In genomic region chr13:20161275-20161950, GRCh38 we compare ENCODE assay signal across 8 cellular contexts. TPM values are rescaled to one million over a fixed set of nuclear protein-coding genes. Genes with fewer than 3 reads are reported as not detected.
A peak's percentile ranks its signal among the peaks of the same experiment; 100 is the strongest.
DNase-seq lines count a peak whose midpoint lies in the region; ATAC-seq, FAIRE-seq and TF ChIP-seq lines count a peak whose summit lies in the region.

No MANE protein-coding gene starts in this region.

- no peak for ATAC-seq in right lobe of liver
- ATAC-seq in HepG2, result no peak
- ATAC-seq in HG03280 (IDR thresholded peaks at IDR 0.05; ENCODE audit: unreplicated experiment), result peak; percentile 49

- H3K9ac ChIP-seq in HepG2 (ENCODE audit: insufficient read depth, low read depth, low read length) (no peak overlapping the region), fibroblast of lung (ENCODE audit: insufficient read depth, low read length) (no peak overlapping the region)

- H4K20me1 ChIP-seq in HepG2 (ENCODE audit: insufficient read depth, low read length) (no peaks in the 10 kb centered on the region), fibroblast of lung (ENCODE audit: control insufficient read depth, extremely low read depth, insufficient read depth, low read length) (no peaks in the 10 kb centered on the region)

- H3K4me3 ChIP-seq in right lobe of liver, result peak overlapping the region; percentile 13 to 38 (median 30)
- H3K4me3 ChIP-seq in HepG2 (replicated peaks in 1 of 3; ENCODE audit: insufficient read depth in 1 of 3, low read depth in 2 of 3, low read length in 3 of 3), result peak overlapping the region in 1 of 3 experiments; percentile 52; a peak in 1 of 6 replicates
- H3K4me3 ChIP-seq in fibroblast of lung (replicated peaks in 1 of 4; ENCODE audit: control extremely low read depth in 1 of 4, insufficient read depth in 1 of 4, low read depth in 3 of 4, low read length in 4 of 4), result peak overlapping the region in 3 of 4 experiments; percentile 28 to 59 (median 41)
- peak overlapping the region; percentile 33 for H3K4me3 ChIP-seq in retinal pigment epithelial cell (ENCODE audit: low read length)

- TF ChIP-seq POLR2A in right lobe of liver (IDR thresholded peaks at IDR 0.05) (no peak), HepG2 (IDR thresholded peaks at IDR 0.05; ENCODE audit: insufficient read depth in 1 of 2, low read depth in 2 of 2, low read length in 2 of 2) (no peak)

- in situ Hi-C loops in HepG2 (cut with HindIII; ENCODE audit: extremely low pct_ligation_motif_present, low pct_unique_long_range_greater_than_20kb), result no loop called here

- no peaks in the 10 kb centered on the region for H3K9me3 ChIP-seq in right lobe of liver
- no peaks in the 10 kb centered on the region for H3K9me3 ChIP-seq in HepG2 (ENCODE audit: low read length)
- no peaks in the 10 kb centered on the region for H3K9me3 ChIP-seq in fibroblast of lung (ENCODE audit: control insufficient read depth, insufficient read depth, low read depth, low read length)

- H3K36me3 ChIP-seq in right lobe of liver (no peaks in the 10 kb centered on the region), HepG2 (replicated peaks in 1 of 2; ENCODE audit: control insufficient read depth in 1 of 2, insufficient read depth in 2 of 2, low read length in 2 of 2) (no peaks in the 10 kb centered on the region), fibroblast of lung (ENCODE audit: control insufficient read depth, insufficient read depth, low read length) (no peaks in the 10 kb centered on the region)

- no peak for TF ChIP-seq EP300 in HepG2 (IDR thresholded peaks at IDR 0.05; ENCODE audit: low read depth in 2 of 2, low read length in 2 of 2)
- no peak for TF ChIP-seq EP300 in HepG2 (CRISPR knock-in tag; IDR thresholded peaks at IDR 0.05; ENCODE audit: borderline replicate concordance)

- no TSS peak for BruUV-seq in HepG2 (replicated peaks; lab: Mats Ljungman, UMichigan)

- H3K27me3 ChIP-seq in right lobe of liver, result peaks cover 4 to 47% of the 10 kb centered on the region in 2 donors
- peaks cover 0 to 22% of the 10 kb centered on the region in 2 experiments; a peak in 2 of 5 replicates for H3K27me3 ChIP-seq in HepG2 (ENCODE audit: control insufficient read depth in 1 of 2, insufficient read depth in 2 of 2, low read length in 2 of 2)
- H3K27me3 ChIP-seq in fibroblast of lung (ENCODE audit: control insufficient read depth, insufficient read depth, low read length), result peaks cover 12% of the 10 kb centered on the region

- TF ChIP-seq CTCF in right lobe of liver (IDR thresholded peaks at IDR 0.05) (no peak), HepG2 (CRISPR knock-in tag; IDR thresholded peaks at IDR 0.05) (no peak), fibroblast of lung (conservative IDR thresholded peaks at IDR 0.05 in 1 of 2, IDR thresholded peaks at IDR 0.05 in 1 of 2; ENCODE audit: low read depth in 1 of 2, low read length in 2 of 2) (no peak), retinal pigment epithelial cell (conservative IDR thresholded peaks at IDR 0.05; ENCODE audit: low read depth, low read length) (no peak)

- H3K27ac ChIP-seq in right lobe of liver (no peak overlapping the region), HepG2 (ENCODE audit: extremely low read length, insufficient read depth, low read length) (no peak overlapping the region), fibroblast of lung (ENCODE audit: insufficient read depth, low read length) (no peak overlapping the region)

- WGBS in right lobe of liver (ENCODE audit: insufficient coverage, low coverage, low lambda C conversion rate, missing lambda C conversion rate), result 7% methylated on average over 17 of the region's 79 CpGs
- WGBS in HepG2 (ENCODE audit: low lambda C conversion rate), result 90% methylated on average over 62 of the region's 79 CpGs

- H3K27me3 Mint-ChIP-seq in activated CD4-positive, alpha-beta memory T cell treated with anti-CD3 and anti-CD28 coated beads for 36 hours, result peaks cover 50% of the 10 kb centered on the region

- no peak overlapping the region for H2AFZ ChIP-seq in HepG2 (ENCODE audit: low read length)
- no peak overlapping the region for H2AFZ ChIP-seq in fibroblast of lung (ENCODE audit: low read length)

- peak overlapping the region; percentile 68 for H3K4me3 Mint-ChIP-seq in activated CD4-positive, alpha-beta memory T cell treated with anti-CD3 and anti-CD28 coated beads for 36 hours

- no peak overlapping the region for H3K4me2 ChIP-seq in HepG2 (ENCODE audit: low read depth, low read length)
- H3K4me2 ChIP-seq in fibroblast of lung (ENCODE audit: extremely low read depth, insufficient read depth, low read length), result peak overlapping the region; percentile 62

- no peaks in the 10 kb centered on the region for H3K36me3 Mint-ChIP-seq in activated CD4-positive, alpha-beta memory T cell treated with anti-CD3 and anti-CD28 coated beads for 36 hours

- H3K4me1 ChIP-seq in right lobe of liver (peaks cover 0 to 13% (median 0%) of the 10 kb centered on the region in 4 donors), HepG2 (ENCODE audit: insufficient read depth, low read length) (peaks cover 17% of the 10 kb centered on the region), fibroblast of lung (ENCODE audit: control insufficient read depth, extremely low read depth, insufficient read depth, low read length) (no peaks in the 10 kb centered on the region)

- POLR2A ChIA-PET in HepG2 (lab: Yijun Ruan, JAX), result interaction anchor here (1.6 kb wide), 1 partner anchor 41 kb away, joined by 3 read pairs; no protein-coding TSS in a partner anchor
- POLR2A ChIA-PET in activated CD4-positive, alpha-beta memory T cell treated with anti-CD3 and anti-CD28 coated beads for 36 hours (lab: Charles Lee), result interaction anchor here (1.4 to 2.2 kb wide), 2 partner anchors 41 to 176 kb away, joined by 3 to 9 read pairs; no protein-coding TSS in a partner anchor

- CTCF ChIA-PET in HepG2 (lab: Yijun Ruan, JAX; ENCODE audit: low intra/inter-chr PET ratio, low total read pairs), result no interaction called here
- CTCF ChIA-PET in activated CD4-positive, alpha-beta memory T cell treated with anti-CD3 and anti-CD28 coated beads for 36 hours (lab: Charles Lee), result interaction anchor here (0.6 to 1.6 kb wide), 6 partner anchors 38 to 234 kb away, joined by 3 to 6 read pairs (median 4); no protein-coding TSS in a partner anchor

- H3K4me1 Mint-ChIP-seq in activated CD4-positive, alpha-beta memory T cell treated with anti-CD3 and anti-CD28 coated beads for 36 hours (ENCODE audit: low read depth), result peaks cover 13% of the 10 kb centered on the region

- H3K79me2 ChIP-seq in HepG2 (ENCODE audit: insufficient read depth, low read length) (no peaks in the 10 kb centered on the region), fibroblast of lung (ENCODE audit: control insufficient read depth, insufficient read depth, low read length) (no peaks in the 10 kb centered on the region)

- no peak for FAIRE-seq in HepG2 (lab: Jason Lieb, UNC)

- no peaks in the 10 kb centered on the region for H3K9me3 Mint-ChIP-seq in activated CD4-positive, alpha-beta memory T cell treated with anti-CD3 and anti-CD28 coated beads for 36 hours

- intact Hi-C loops in right lobe of liver (cut with DNase I), result no loop called here
- intact Hi-C loops in HepG2 (cut with micrococcal nuclease; ENCODE audit: unreplicated experiment), result loop anchor here (5.0 kb wide), 2 partner anchors 179 to 199 kb away; no protein-coding TSS in a partner anchor
- intact Hi-C loops in activated CD4-positive, alpha-beta memory T cell treated with anti-CD3 and anti-CD28 coated beads for 36 hours (cut with micrococcal nuclease), result loop anchor here (1.0 to 10.0 kb wide), 5 partner anchors 69 to 574 kb away; partner anchors contain the start of genes MPHOSPH8 and ZMYM5

- DNase-seq in right lobe of liver, result no peak
- DNase-seq in HepG2 (ENCODE audit: low spot score), result no peak
- peak; percentile 66 for DNase-seq in activated CD4-positive, alpha-beta memory T cell treated with anti-CD3 and anti-CD28 coated beads for 36 hours
- DNase-seq in fibroblast of lung (ENCODE audit: low read depth in 2 of 2), result no peak
- DNase-seq in retinal pigment epithelial cell (ENCODE audit: low read depth), result no peak
- DNase-seq in DMS153 treated with DMSO at 0.1 percent for 48 hours (lab: John Stamatoyannopoulos, UW; ENCODE audit: unreplicated experiment), result no peak
- DNase-seq in NCI-H1436 treated with DMSO at 0.1 percent for 48 hours (lab: John Stamatoyannopoulos, UW), result no peak

- TF ChIP-seq RAD21 in HepG2 (CRISPR knock-in tag; IDR thresholded peaks at IDR 0.05), result no peak

- no peak overlapping the region for H3K27ac Mint-ChIP-seq in activated CD4-positive, alpha-beta memory T cell treated with anti-CD3 and anti-CD28 coated beads for 36 hours

RNA-seq across cellular contexts. Expression of gene GJA3, which starts 0.6 kb away (rescaled TPM):
- total RNA-seq in right lobe of liver (under 1 TPM in 1 of 6 experiments, not detected in 5; 0.11 TPM), HepG2 (2016; rRNA removed; fragmentation: Illumina TruSeq; extraction: Trizol) (0.03 and 0.04 TPM in 2 replicates), fibroblast of lung (0.26 and 0.33 TPM in 2 replicates)
- total RNA-seq in HepG2 (2016; cell fraction: cytosol; rRNA removed; fragmentation: Illumina TruSeq; extraction: Trizol; ENCODE audit: low read depth), result under 0.01 TPM in 1 of 2 replicates, not detected in the other
- not detected in 2 replicates for total RNA-seq in HepG2 (2016; cell fraction: insoluble cytoplasmic fraction; rRNA removed; fragmentation: Illumina TruSeq; extraction: Trizol)
- not detected in 2 replicates for total RNA-seq in HepG2 (2016; cell fraction: membrane; rRNA removed; fragmentation: Illumina TruSeq; extraction: Trizol)
- total RNA-seq in HepG2 (2016; cell fraction: nucleus; rRNA removed; fragmentation: Illumina TruSeq; extraction: Trizol), result not detected in 2 replicates
- polyA plus RNA-seq in HepG2 (2011; rRNA removed) (0.01 and 0.04 TPM in 2 replicates), fibroblast of lung (0.44 and 1.1 TPM in 2 replicates)
- polyA plus RNA-seq in HepG2 (2011; cell fraction: cytosol; rRNA removed), result 0.01 TPM in 1 of 2 replicates, not detected in the other
- polyA plus RNA-seq in HepG2 (2011; cell fraction: nucleus; rRNA removed), result not detected in 2 replicates
- 0.04 TPM in 1 of 2 replicates, not detected in the other for polyA plus RNA-seq in HepG2 (2012)
- not detected in 2 replicates for polyA plus RNA-seq in HepG2 (2016; cell fraction: cytosol; fragmentation: Illumina TruSeq; extraction: Trizol; ENCODE audit: low read depth)
- polyA plus RNA-seq in HepG2 (2016; cell fraction: insoluble cytoplasmic fraction; fragmentation: Illumina TruSeq; extraction: Trizol; ENCODE audit: low read depth), result not detected in 2 replicates
- polyA plus RNA-seq in HepG2 (2016; cell fraction: membrane; fragmentation: Illumina TruSeq; extraction: Trizol; ENCODE audit: low read depth), result not detected in 2 replicates
- polyA plus RNA-seq in HepG2 (2016; cell fraction: nucleus; fragmentation: Illumina TruSeq; extraction: Trizol; ENCODE audit: insufficient read depth, low read depth), result not detected in 2 replicates
- 0.02 TPM in 1 of 2 replicates, not detected in the other for polyA minus RNA-seq in HepG2 (2011; rRNA and poly(A)+ RNA removed; ENCODE audit: low replicate concordance)
- polyA minus RNA-seq in HepG2 (2011; cell fraction: cytosol; rRNA and poly(A)+ RNA removed), result 0.10 TPM in 1 of 2 replicates, not detected in the other
- not detected in 2 replicates for polyA minus RNA-seq in HepG2 (2011; cell fraction: nucleus; rRNA and poly(A)+ RNA removed)
- total RNA-seq in activated CD4-positive, alpha-beta memory T cell treated with anti-CD3 and anti-CD28 coated beads for 36 hours, result under 1 TPM; 0.14 to 0.29 TPM
- 1.1 and 1.4 TPM in 2 replicates for polyA plus RNA-seq in fibroblast of lung (2012)
- 0.52 and 0.59 TPM in 2 replicates for polyA minus RNA-seq in fibroblast of lung (ENCODE audit: low replicate concordance)

RNA-seq across cellular contexts. Expression of gene GJB2, which starts 31.3 kb away (rescaled TPM):
- total RNA-seq in right lobe of liver, result 10 to 100 TPM; 21.8 to 40.0 (median 30.0) TPM
- total RNA-seq in HepG2 (2016; rRNA removed; fragmentation: Illumina TruSeq; extraction: Trizol), result 0.18 TPM in 1 of 2 replicates, not detected in the other
- not detected in 2 replicates for total RNA-seq in HepG2 (2016; cell fraction: cytosol; rRNA removed; fragmentation: Illumina TruSeq; extraction: Trizol; ENCODE audit: low read depth)
- total RNA-seq in HepG2 (2016; cell fraction: insoluble cytoplasmic fraction; rRNA removed; fragmentation: Illumina TruSeq; extraction: Trizol), result 0.19 TPM in 1 of 2 replicates, not detected in the other
- 0.07 TPM in 1 of 2 replicates, not detected in the other for total RNA-seq in HepG2 (2016; cell fraction: membrane; rRNA removed; fragmentation: Illumina TruSeq; extraction: Trizol)
- total RNA-seq in HepG2 (2016; cell fraction: nucleus; rRNA removed; fragmentation: Illumina TruSeq; extraction: Trizol), result 0.16 TPM in 1 of 2 replicates, not detected in the other
- 0.08 and 0.15 TPM in 2 replicates for polyA plus RNA-seq in HepG2 (2011; rRNA removed)
- 0.09 and 0.15 TPM in 2 replicates for polyA plus RNA-seq in HepG2 (2011; cell fraction: cytosol; rRNA removed)
- not detected in 2 replicates for polyA plus RNA-seq in HepG2 (2011; cell fraction: nucleus; rRNA removed)
- 0.08 and 0.20 TPM in 2 replicates for polyA plus RNA-seq in HepG2 (2012)
- polyA plus RNA-seq in HepG2 (2016; cell fraction: cytosol; fragmentation: Illumina TruSeq; extraction: Trizol; ENCODE audit: low read depth), result 0.09 TPM in 1 of 2 replicates, not detected in the other
- 0.13 and 0.16 TPM in 2 replicates for polyA plus RNA-seq in HepG2 (2016; cell fraction: insoluble cytoplasmic fraction; fragmentation: Illumina TruSeq; extraction: Trizol; ENCODE audit: low read depth)
- 0.12 and 0.13 TPM in 2 replicates for polyA plus RNA-seq in HepG2 (2016; cell fraction: membrane; fragmentation: Illumina TruSeq; extraction: Trizol; ENCODE audit: low read depth)
- polyA plus RNA-seq in HepG2 (2016; cell fraction: nucleus; fragmentation: Illumina TruSeq; extraction: Trizol; ENCODE audit: insufficient read depth, low read depth), result 0.21 and 0.39 TPM in 2 replicates
- polyA minus RNA-seq in HepG2 (2011; rRNA and poly(A)+ RNA removed; ENCODE audit: low replicate concordance), result 0.14 and 0.44 TPM in 2 replicates
- polyA minus RNA-seq in HepG2 (2011; cell fraction: cytosol; rRNA and poly(A)+ RNA removed), result not detected in 2 replicates
- polyA minus RNA-seq in HepG2 (2011; cell fraction: nucleus; rRNA and poly(A)+ RNA removed), result not detected in 2 replicates
- 1 to 10 TPM; 5.0 to 5.1 TPM for total RNA-seq in activated CD4-positive, alpha-beta memory T cell treated with anti-CD3 and anti-CD28 coated beads for 36 hours
- under 0.01 TPM in 1 of 2 replicates, not detected in the other for total RNA-seq in fibroblast of lung
- 0.09 and 0.27 TPM in 2 replicates for polyA plus RNA-seq in fibroblast of lung
- 0.16 TPM in 1 of 2 replicates, not detected in the other for polyA plus RNA-seq in fibroblast of lung (2012)
- not detected in 2 replicates for polyA minus RNA-seq in fibroblast of lung (ENCODE audit: low replicate concordance)

Comparison
In these comparisons a context has a peak if more than half of its experiments do, and no peak if none do; other contexts are left out.
1. intact Hi-C loops: an anchor here in HepG2 (5.0 kb wide) and activated CD4-positive, alpha-beta memory T cell treated with anti-CD3 and anti-CD28 coated beads for 36 hours (1.0 to 10.0 kb wide); none called in right lobe of liver.